ENCODE assay signal across 31 cellular contexts in genomic region chr12:91968772-91969171, GRCh38.
"Had no signal": no experiment of that assay in that cellular context is flagged by ENCODE, and none has a peak within 500 bp of the region (broad histone marks: within the 10 kb centered on the region; RNA-seq: fewer than 3 reads in every experiment).

No MANE protein-coding gene starts in this region.

- H3K4me1 ChIP-seq: left lung, lower lobe of right lung, right atrium auricular region, suprapubic skin, upper lobe of right lung had no signal

- H3K9ac ChIP-seq: neural progenitor cell had no signal

- H3K36me3 Mint-ChIP-seq: naive B cell had no signal

- H3K27me3 Mint-ChIP-seq: progenitor cell of endocrine pancreas; stimulated activated naive CD8-positive, alpha-beta T cell treated with anti-CD3 and anti-CD28 coated beads, Interleukin-15, Interleukin-2, amounts not matched to agents 100 ng/mL and 50 ng/mL, for 24 hours had no signal

- H3K9me3 ChIP-seq: left lung, lower lobe of right lung, neutrophil, ovary, right atrium auricular region, suprapubic skin, thoracic aorta, tibial artery, upper lobe of right lung had no signal

- H2AFZ ChIP-seq: neural progenitor cell had no signal

- H3K36me3 ChIP-seq: left lung, lower lobe of right lung, neural progenitor cell, neutrophil, ovary, right atrium auricular region, suprapubic skin, thoracic aorta, tibial artery, upper lobe of right lung had no signal

- H3K4me3 Mint-ChIP-seq: immature natural killer cell; mesothelial cell of epicardium; naive B cell; natural killer cell; nephron progenitor cell; neural progenitor cell; stimulated activated naive CD8-positive, alpha-beta T cell treated with anti-CD3 and anti-CD28 coated beads, Interleukin-15, Interleukin-2, amounts not matched to agents 100 ng/mL and 50 ng/mL, for 24 hours had no signal

- H3K27ac Mint-ChIP-seq: mesothelial cell of epicardium; naive B cell; natural killer cell; nephron progenitor cell; neural progenitor cell; progenitor cell of endocrine pancreas; stimulated activated naive CD8-positive, alpha-beta T cell treated with anti-CD3 and anti-CD28 coated beads, Interleukin-15, Interleukin-2, amounts not matched to agents 100 ng/mL and 50 ng/mL, for 24 hours had no signal

- H3K4me3 ChIP-seq: left lung, lower lobe of right lung, neural progenitor cell, ovary, right atrium auricular region, skin epidermis, suprapubic skin, thoracic aorta, tibial artery, upper lobe of right lung had no signal

- H3K27me3 ChIP-seq: left lung, neural progenitor cell, neutrophil, ovary, right atrium auricular region, suprapubic skin, tibial artery, upper lobe of right lung had no signal

- ATAC-seq: left colon, left lung, lower lobe of right lung, natural killer cell, sciatic nerve, upper lobe of right lung had no signal

- H3K27ac ChIP-seq: left lung, lower lobe of right lung, neural progenitor cell, neutrophil, ovary, right atrium auricular region, skin epidermis, suprapubic skin, thoracic aorta, tibial artery, upper lobe of right lung had no signal

- H3K4me2 ChIP-seq: neural progenitor cell had no signal

- H3K4me1 Mint-ChIP-seq: immature natural killer cell, mesothelial cell of epicardium, natural killer cell had no signal

- DNase-seq: hypothalamus; immature natural killer cell; kidney; left colon; left lung; lower lobe of right lung; mammary epithelial cell; mesendoderm; naive B cell; natural killer cell; nephron progenitor cell; occipital lobe; ovary; stimulated activated CD4-positive, alpha-beta T cell treated with anti-CD3 and anti-CD28 coated beads, Interleukin-12 subunit alpha, Interleukin-12 subunit beta, amount 100 ng/mL, for 4 hours; stimulated activated CD4-positive, alpha-beta T cell treated with anti-CD3 and anti-CD28 coated beads, Interleukin-15, amount 100 ng/mL, for 24 hours; stimulated activated CD4-positive, alpha-beta T cell treated with anti-CD3 and anti-CD28 coated beads, Interleukin-2, amount 100 ng/mL, for 24 hours; stimulated activated CD4-positive, alpha-beta T cell treated with anti-CD3 and anti-CD28 coated beads, Interleukin-4, amount 100 ng/mL, for 1 hour; stimulated activated naive CD4-positive, alpha-beta T cell; tibial artery; trophoblast cell; upper lobe of right lung had no signal
